In genomic region chr17:57084361-57084801, GRCh38 we compare ENCODE assay signal across 8 cellular contexts. TPM values are rescaled to one million over a fixed set of nuclear protein-coding genes. Genes with fewer than 3 reads are reported as not detected.
DNase-seq lines count a peak whose midpoint lies in the region; ATAC-seq and TF ChIP-seq lines count a peak whose summit lies in the region.

No MANE protein-coding gene starts in this region.

- H3K36me3 Mint-ChIP-seq in T-helper 17 cell (ENCODE audit: low read depth): peaks cover 4% of the 10 kb centered on the region

- peaks cover 22% of the 10 kb centered on the region for H3K4me1 Mint-ChIP-seq in T-helper 17 cell

- no peaks in the 10 kb centered on the region for H3K27me3 ChIP-seq in spleen (replicated peaks in 1 of 7)

- no peaks in the 10 kb centered on the region for H3K36me3 ChIP-seq in spleen

- H3K9me3 ChIP-seq in T-helper 17 cell (ENCODE audit: control insufficient read depth, low read length, poor library complexity, severe bottlenecking): no peaks in the 10 kb centered on the region
- H3K9me3 ChIP-seq in spleen: no peaks in the 10 kb centered on the region

- peak overlapping the region; percentile 90 for H3K27ac ChIP-seq in 22Rv1
- peak overlapping the region; percentile 90 to 98 (median 94) for H3K27ac ChIP-seq in spleen

- no peak for TF ChIP-seq POLR2A in spleen (IDR thresholded peaks at IDR 0.05)

- H3K4me3 Mint-ChIP-seq in T-helper 17 cell: peak overlapping the region; percentile 90

- H3K27me3 Mint-ChIP-seq in T-helper 17 cell: no peaks in the 10 kb centered on the region

- H3K4me1 ChIP-seq in spleen: peaks cover 0 to 48% (median 25%) of the 10 kb centered on the region in 6 donors

- ATAC-seq in GM19467 (IDR thresholded peaks at IDR 0.05; ENCODE audit: unreplicated experiment) (peak; percentile 22), T-helper 17 cell (no peak), left cardiac atrium (peak; percentile 1 to 12), HG02840 (IDR thresholded peaks at IDR 0.05; ENCODE audit: low FRiP score, unreplicated experiment) (no peak)

- 0 to 1% (median 1%) methylated on average over 7 of the region's 7 CpGs for WGBS in spleen, 5 donors

- DNase-seq in T-helper 17 cell (no peak), left cardiac atrium (no peak), spleen (no peak), posterior vena cava (ENCODE audit: low spot score) (no peak)
- DNase-seq in stimulated activated CD4-positive, alpha-beta T cell treated with anti-CD3 and anti-CD28 coated beads, Interleukin-12 subunit alpha, Interleukin-12 subunit beta, amount 100 ng/mL, for 4 hours: no peak

- peak overlapping the region; percentile 70 to 99 (median 89) for H3K4me3 ChIP-seq in spleen

- TF ChIP-seq CTCF in 22Rv1 (IDR thresholded peaks at IDR 0.05): no peak
- TF ChIP-seq CTCF in spleen (IDR thresholded peaks at IDR 0.05 in 8 of 11, conservative IDR thresholded peaks at IDR 0.05 in 3 of 11): no peak

- H3K27ac Mint-ChIP-seq in T-helper 17 cell: peak overlapping the region; percentile 89

- intact Hi-C loops in left cardiac atrium (cut with DNase I) (loop anchor here in 1 of 2 donors (10.0 kb wide), 1 partner anchor 50 kb away; no protein-coding TSS in a partner anchor), spleen (cut with DNase I; ENCODE audit: low total_unique reads) (no loop called here), posterior vena cava (cut with DNase I) (no loop called here)

RNA-seq across cellular contexts. Expression of gene AKAP1, which starts 0.7 kb away (rescaled TPM):
- total RNA-seq in T-helper 17 cell (10 to 100 TPM; 25.8 to 26.3 TPM), left cardiac atrium (100 to 1,000 TPM in 1 of 2 donors, 10 to 100 TPM in 1; 86.3 to 131 TPM), spleen (10 to 100 TPM; 15.0 to 23.9 (median 21.1) TPM), posterior vena cava (10 to 100 TPM; 57.1 to 57.8 TPM)
- polyA plus RNA-seq in spleen: 10 to 100 TPM in 1 of 3 donors, 1 to 10 TPM in 2; 6.7 to 12.5 (median 9.4) TPM

Comparison
In these comparisons a context has a peak if more than half of its experiments do, and no peak if none do; other contexts are left out.
1. ATAC-seq: peak in GM19467 (single experiment) and left cardiac atrium (2 of 2); none in T-helper 17 cell (single experiment) and HG02840 (single experiment).